Comparison of ENCODE assay signal across 19 cellular contexts in genomic region chr15:52745326-52746161, GRCh38. TPM values are rescaled to one million over a fixed set of nuclear protein-coding genes. Genes with fewer than 3 reads are reported as not detected.
"Had no signal": no experiment of that assay in that cellular context is flagged by ENCODE, and none has a peak within 500 bp of the region (broad histone marks: within the 10 kb centered on the region; RNA-seq: fewer than 3 reads in every experiment).

No MANE protein-coding gene starts in this region.

- H3K4me3 Mint-ChIP-seq: activated CD4-positive, alpha-beta T cell treated with anti-CD3 and anti-CD28 coated beads, Interleukin-2, amount 10 ng/mL, durations not matched to agents 7 days and 5 days; activated naive CD4-positive, alpha-beta T cell treated with anti-CD3 and anti-CD28 coated beads, Interleukin-2, amount 10 ng/mL, durations not matched to agents 7 days and 5 days; immature natural killer cell; naive thymus-derived CD8-positive, alpha-beta T cell had no signal

- H3K36me3 Mint-ChIP-seq: activated naive CD4-positive, alpha-beta T cell treated with anti-CD3 and anti-CD28 coated beads, Interleukin-2, amount 10 ng/mL, durations not matched to agents 7 days and 5 days; immature natural killer cell; naive thymus-derived CD8-positive, alpha-beta T cell had no signal

- H3K4me3 ChIP-seq: cardiac muscle cell, mucosa of descending colon, right atrium auricular region, skin epidermis, stomach had no signal

- H3K27ac Mint-ChIP-seq: activated CD4-positive, alpha-beta T cell treated with anti-CD3 and anti-CD28 coated beads, Interleukin-2, amount 10 ng/mL, durations not matched to agents 7 days and 5 days; activated naive CD4-positive, alpha-beta T cell treated with anti-CD3 and anti-CD28 coated beads, Interleukin-2, amount 10 ng/mL, durations not matched to agents 7 days and 5 days; activated T-helper 2 cell treated with anti-CD3 and anti-CD28 coated beads, Interferon-gamma antibody, Interleukin-2, Interleukin-4, amounts not matched to agents 10 μg/mL and 5 μg/mL and 100 μg/mL, durations not matched to agents 14 hours and 24 hours and 36 hours; immature natural killer cell had no signal

- H3K27ac ChIP-seq: cardiac muscle cell, right atrium auricular region, skin epidermis, stomach had no signal

- H3K27me3 ChIP-seq: cardiac muscle cell, right atrium auricular region had no signal

- H3K9me3 Mint-ChIP-seq: activated CD4-positive, alpha-beta T cell treated with anti-CD3 and anti-CD28 coated beads, Interleukin-2, amount 10 ng/mL, durations not matched to agents 7 days and 5 days; activated naive CD4-positive, alpha-beta T cell treated with anti-CD3 and anti-CD28 coated beads, Interleukin-2, amount 10 ng/mL, durations not matched to agents 7 days and 5 days; activated T-helper 2 cell treated with anti-CD3 and anti-CD28 coated beads, Interferon-gamma antibody, Interleukin-2, Interleukin-4, amounts not matched to agents 10 μg/mL and 5 μg/mL and 100 μg/mL, durations not matched to agents 14 hours and 24 hours and 36 hours; naive thymus-derived CD8-positive, alpha-beta T cell had no signal

- ATAC-seq: left cardiac atrium; mucosa of descending colon; naive thymus-derived CD8-positive, alpha-beta T cell had no signal

- H3K4me1 ChIP-seq: right atrium auricular region, stomach had no signal

- DNase-seq: activated CD4-positive, alpha-beta T cell treated with anti-CD3 and anti-CD28 coated beads, Interleukin-2, amount 10 ng/mL, durations not matched to agents 7 days and 5 days; activated CD4-positive, CD25-positive, alpha-beta regulatory T cell; activated naive CD4-positive, alpha-beta T cell treated with anti-CD3 and anti-CD28 coated beads, Interleukin-2, amount 10 ng/mL, durations not matched to agents 7 days and 5 days; activated T-cell treated with anti-CD3 and anti-CD28 coated beads for 4 hours; foreskin melanocyte; head of caudate nucleus; immature natural killer cell; left cardiac atrium; mucosa of descending colon; naive thymus-derived CD8-positive, alpha-beta T cell; posterior cingulate gyrus; stomach had no signal

- H3K9me3 ChIP-seq: mucosa of descending colon, right atrium auricular region, stomach had no signal

- H3K4me1 Mint-ChIP-seq: activated CD4-positive, alpha-beta T cell treated with anti-CD3 and anti-CD28 coated beads, Interleukin-2, amount 10 ng/mL, durations not matched to agents 7 days and 5 days; activated naive CD4-positive, alpha-beta T cell treated with anti-CD3 and anti-CD28 coated beads, Interleukin-2, amount 10 ng/mL, durations not matched to agents 7 days and 5 days; immature natural killer cell; naive thymus-derived CD8-positive, alpha-beta T cell had no signal

- H3K36me3 ChIP-seq: cardiac muscle cell, right atrium auricular region, stomach had no signal

RNA-seq across cellular contexts. Expression of gene ONECUT1, which starts 44.6 kb away (rescaled TPM):
- total RNA-seq: activated CD4-positive, alpha-beta T cell treated with anti-CD3 and anti-CD28 coated beads, Interleukin-2, amount 10 ng/mL, durations not matched to agents 7 days and 5 days; activated CD8-positive, alpha-beta memory T cell treated with anti-CD3 and anti-CD28 coated beads for 36 hours; activated T-helper 2 cell treated with anti-CD3 and anti-CD28 coated beads, Interferon-gamma antibody, Interleukin-2, Interleukin-4, amounts not matched to agents 10 μg/mL and 5 μg/mL and 100 μg/mL, durations not matched to agents 14 hours and 24 hours and 36 hours; endothelial cell of umbilical vein; left cardiac atrium; lung microvascular endothelial cell; mucosa of descending colon; naive thymus-derived CD8-positive, alpha-beta T cell; right atrium auricular region had no signal
